ENCODE assay signal across 8 cellular contexts in genomic region chr4:20773144-20773997, GRCh38.
DNase-seq lines count a peak whose midpoint lies in the region; ATAC-seq, FAIRE-seq and TF ChIP-seq lines count a peak whose summit lies in the region.

No MANE protein-coding gene starts in this region.

- H3K36me3 ChIP-seq in pancreas = no peaks in the 10 kb centered on the region

- FAIRE-seq in frontal cortex (lab: Jason Lieb, UNC) = no peak
- no peak for FAIRE-seq in pancreas (lab: Jason Lieb, UNC)

- H3K27me3 ChIP-seq in pancreas = no peaks in the 10 kb centered on the region

- DNase-seq in AG09319 (ENCODE audit: extremely low read depth, low read depth) (peak; percentile 7), NCI-H2196 treated with DMSO at 0.1 percent for 48 hours (lab: John Stamatoyannopoulos, UW; ENCODE audit: unreplicated experiment) (peak; percentile 2), frontal cortex (ENCODE audit: low spot score in 2 of 2) (peak; percentile 2 to 44), pancreas (peak in 5 of 6 donors; percentile 14 to 55 (median 22))
- peak; percentile 8 for DNase-seq in activated CD4-positive, alpha-beta T cell treated with anti-CD3 and anti-CD28 coated beads, Interleukin-2, amount 50 U/mL, for 1 hour

- intact Hi-C loops in pancreas (cut with DNase I) = loop anchor here in 2 of 3 donors (5.0 to 10.0 kb wide), 4 partner anchors 361 to 991 kb away; no protein-coding TSS in a partner anchor

- H3K4me3 ChIP-seq in pancreas = no peak overlapping the region

- ATAC-seq in GM18502 (IDR thresholded peaks at IDR 0.05; ENCODE audit: poor library complexity, unreplicated experiment) (peak; percentile 93), HG03135 (IDR thresholded peaks at IDR 0.05; ENCODE audit: unreplicated experiment) (peak; percentile 74), pancreas (peak; percentile 68 to 90 (median 87)), HG03571 (IDR thresholded peaks at IDR 0.05; ENCODE audit: unreplicated experiment) (no peak)

- H3K9me3 ChIP-seq in pancreas = no peaks in the 10 kb centered on the region

- no peaks in the 10 kb centered on the region for H3K4me1 ChIP-seq in pancreas

- TF ChIP-seq CTCF in AG09319 (IDR thresholded peaks at IDR 0.05; ENCODE audit: low read depth, low read length) (peak; percentile 74), pancreas (IDR thresholded peaks at IDR 0.05) (peak; percentile 40 to 63 (median 47))

- whole genome bisulfite sequencing in pancreas, 2 donors = 22 to 26% methylated on average over 14 of the region's 14 CpGs

- H3K27ac ChIP-seq in pancreas = no peak overlapping the region
